Comparison of ENCODE assay signal across 10 cellular contexts in the genomic region with DNA sequence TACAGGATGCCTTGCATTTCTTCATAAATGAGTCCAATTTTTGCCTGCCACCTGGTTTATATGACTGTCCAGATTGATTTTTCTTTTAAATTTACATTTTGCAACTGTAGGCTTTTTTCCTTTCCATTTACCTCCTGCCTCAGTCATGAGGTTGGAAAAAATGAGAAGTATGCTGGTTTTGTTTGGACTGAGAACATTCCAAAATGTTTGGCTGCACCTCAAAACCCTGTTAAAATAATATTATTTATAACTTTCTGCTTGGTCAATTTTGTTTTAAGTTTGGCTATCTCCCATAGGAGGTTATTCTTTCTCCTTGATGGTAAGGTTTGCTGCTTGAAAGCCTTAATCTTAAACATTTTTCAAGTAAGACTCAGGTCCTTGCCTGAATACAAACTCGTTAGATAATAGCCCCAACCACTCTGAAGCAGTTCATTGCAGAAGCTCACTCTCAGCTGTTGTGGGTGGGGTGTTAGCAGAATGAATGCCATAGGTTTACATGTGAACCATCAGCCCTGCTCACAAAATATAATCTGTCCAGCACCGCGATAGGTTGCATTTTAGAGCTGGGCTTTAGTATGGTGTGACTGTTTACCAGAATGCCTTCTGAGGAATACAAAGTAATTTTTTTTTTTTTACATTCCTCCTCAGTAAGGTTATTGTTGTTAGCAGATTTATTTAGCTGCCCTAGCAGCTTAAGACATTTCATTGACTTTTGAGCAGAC.
A peak's percentile ranks its signal among the peaks of the same experiment; 100 is the strongest.
DNase-seq lines count a peak whose midpoint lies in the region; ATAC-seq, FAIRE-seq and TF ChIP-seq lines count a peak whose summit lies in the region.
"Had no signal": no experiment of that assay in that cellular context is flagged by ENCODE, and none has a peak within 500 bp of the region (broad histone marks: within the 10 kb centered on the region; RNA-seq: fewer than 3 reads in every experiment).

No MANE protein-coding gene starts in this region.

- CTCF ChIA-PET in SK-N-SH (lab: Yijun Ruan, JAX), result interaction anchor here (1.1 to 1.2 kb wide), 2 partner anchors 68 to 854 kb away, joined by 3 read pairs; no protein-coding TSS in a partner anchor

- H2AFZ ChIP-seq in SK-N-SH (ENCODE audit: low read depth), result peak overlapping the region; percentile 21; the same call in 1 of the 2 replicates
- H2AFZ ChIP-seq in osteoblast (ENCODE audit: low read length), result peak overlapping the region; percentile 23

- H3K79me2 ChIP-seq in SK-N-SH (ENCODE audit: insufficient read depth) (no peaks in the 10 kb centered on the region), osteoblast (ENCODE audit: insufficient read depth, low read length) (no peaks in the 10 kb centered on the region)

- WGBS in SK-N-SH (ENCODE audit: low lambda C conversion rate), result 69% methylated on average over 3 of the region's 3 CpGs

- H3K27me3 ChIP-seq in SK-N-SH (ENCODE audit: insufficient read depth) (no peaks in the 10 kb centered on the region), osteoblast (ENCODE audit: insufficient read depth, low read length) (no peaks in the 10 kb centered on the region)
- H3K27me3 ChIP-seq: Peyer's patch had no signal

- H3K4me1 ChIP-seq in SK-N-SH (ENCODE audit: control insufficient read depth in 1 of 2, insufficient read depth in 2 of 2, low read depth in 1 of 2, low read length in 1 of 2), result peaks cover 0 to 18% of the 10 kb centered on the region in 2 experiments
- peaks cover 38% of the 10 kb centered on the region for H3K4me1 ChIP-seq in osteoblast (ENCODE audit: insufficient read depth, low read length)

- no peak for FAIRE-seq in GM19239 (lab: Jason Lieb, UNC)

- H3K9me2 ChIP-seq in SK-N-SH, result no peaks in the 10 kb centered on the region

- in situ Hi-C loops in GM13976 (cut with MboI; ENCODE audit: low sequenced_read_pairs, unreplicated experiment), result no loop called here

- H4K20me1 ChIP-seq in SK-N-SH (ENCODE audit: insufficient read depth) (no peaks in the 10 kb centered on the region), osteoblast (ENCODE audit: insufficient read depth, low read length) (no peaks in the 10 kb centered on the region)

- H3K4me3 ChIP-seq in AG09309 (ENCODE audit: control insufficient read depth, low read depth, low read length) (no peak overlapping the region), SK-N-SH (ENCODE audit: low read depth in 2 of 2, low read length in 1 of 2) (no peak overlapping the region), fibroblast of villous mesenchyme (ENCODE audit: low read depth, low read length) (no peak overlapping the region), osteoblast (ENCODE audit: insufficient read depth, low read length) (peak overlapping the region; percentile 27)
- H3K4me3 ChIP-seq: Peyer's patch had no signal

- H3K9me3 ChIP-seq in SK-N-SH (no peaks in the 10 kb centered on the region), osteoblast (ENCODE audit: low read depth, low read length) (peaks cover 2% of the 10 kb centered on the region)

- H3F3A ChIP-seq in SK-N-SH (replicated peaks; ENCODE audit: insufficient read depth), result peaks cover 31% of the 10 kb centered on the region

- peak; percentile 74 for DNase-seq in AG09309 (ENCODE audit: low read depth)
- no peak for DNase-seq in SK-N-SH
- DNase-seq in fibroblast of villous mesenchyme (ENCODE audit: low read depth), result peak; percentile 87
- peak; percentile 54 for DNase-seq in osteoblast (ENCODE audit: insufficient read length, low spot score, missing footprints)
- no peak for DNase-seq in GM13976 (ENCODE audit: low spot score)
- no peak for DNase-seq in GM19239 (ENCODE audit: insufficient read length, low spot score)
- DNase-seq: Peyer's patch had no signal

- H3K27ac ChIP-seq in SK-N-SH (ENCODE audit: low read depth in 2 of 2, low read length in 1 of 2) (peak overlapping the region; percentile 83 to 92), osteoblast (ENCODE audit: low read depth, low read length) (peak overlapping the region; percentile 99)
- H3K27ac ChIP-seq: HL-60 had no signal

- peaks cover 0 to 6% of the 10 kb centered on the region in 2 experiments for H3K36me3 ChIP-seq in SK-N-SH (replicated peaks in 1 of 2; ENCODE audit: control insufficient read depth in 1 of 2, insufficient read depth in 2 of 2, low read length in 1 of 2)
- no peaks in the 10 kb centered on the region for H3K36me3 ChIP-seq in osteoblast (ENCODE audit: insufficient read depth, low read length)
- H3K36me3 ChIP-seq: Peyer's patch had no signal

- TF ChIP-seq CTCF in AG09309 (IDR thresholded peaks at IDR 0.05; ENCODE audit: control insufficient read depth, insufficient read depth, low read depth, low read length, missing control alignments) (no peak), SK-N-SH (IDR thresholded peaks at IDR 0.05) (no peak), fibroblast of villous mesenchyme (IDR thresholded peaks at IDR 0.05; ENCODE audit: insufficient read depth, low read depth, low read length) (no peak), osteoblast (IDR thresholded peaks at IDR 0.05; ENCODE audit: extremely low read depth, low read depth, low read length) (no peak), GM13976 (IDR thresholded peaks at IDR 0.05; ENCODE audit: borderline replicate concordance, control extremely low read depth, extremely low read depth, insufficient read depth, missing control alignments) (no peak)

- ATAC-seq in HG02623 (IDR thresholded peaks at IDR 0.05; ENCODE audit: unreplicated experiment) (no peak), GM21515 (IDR thresholded peaks at IDR 0.05; ENCODE audit: unreplicated experiment) (no peak)

- peak; percentile 59 to 97; a peak in 3 of 4 replicates for TF ChIP-seq EP300 in SK-N-SH (IDR thresholded peaks at IDR 0.05; ENCODE audit: borderline replicate concordance in 1 of 2, low read depth in 1 of 2, low read length in 1 of 2)

- peak overlapping the region; percentile 41 for H3K9ac ChIP-seq in SK-N-SH

- no peak for TF ChIP-seq RAD21 in SK-N-SH (IDR thresholded peaks at IDR 0.05; ENCODE audit: low read length)

- H3K4me2 ChIP-seq in SK-N-SH, result peak overlapping the region; percentile 32; the same call in 1 of the 2 replicates
- peak overlapping the region; percentile 72 for H3K4me2 ChIP-seq in osteoblast (ENCODE audit: insufficient read depth, low read length)

- POLR2A ChIA-PET in SK-N-SH (lab: Yijun Ruan, JAX), result no interaction called here

TF ChIP-seq in SK-N-SH, 30 proteins besides CTCF, POLR2A, EP300 and RAD21 (continues in another document):
- TF ChIP-seq SIN3A (IDR thresholded peaks at IDR 0.05; ENCODE audit: borderline replicate concordance, low read depth, low read length) (no peak), MEF2A (IDR thresholded peaks at IDR 0.05; ENCODE audit: borderline replicate concordance, low read depth) (peak; percentile 56; the same call in 1 of the 2 replicates), JUND (IDR thresholded peaks at IDR 0.05) (peak; percentile 78), POLR2AphosphoS5 (IDR thresholded peaks at IDR 0.05; ENCODE audit: low read depth, low read length) (peak; percentile 78; the same call in 1 of the 2 replicates), TAF1 (IDR thresholded peaks at IDR 0.05; ENCODE audit: borderline replicate concordance, low read depth, low read length) (no peak), FOSL2 (IDR thresholded peaks at IDR 0.05; ENCODE audit: borderline replicate concordance, low read depth) (peak; percentile 57; the same call in 1 of the 2 replicates), TCF12 (IDR thresholded peaks at IDR 0.05) (peak; percentile 99), GATA2 (CRISPR knock-in tag; IDR thresholded peaks at IDR 0.05) (no peak), TEAD4 (IDR thresholded peaks at IDR 0.05; ENCODE audit: borderline replicate concordance, insufficient read depth) (peak; percentile 94), RCOR1 (IDR thresholded peaks at IDR 0.05; ENCODE audit: low read length) (no peak), YY1 (IDR thresholded peaks at IDR 0.05; ENCODE audit: low read depth) (no peak), FOXM1 (IDR thresholded peaks at IDR 0.05; ENCODE audit: low read depth) (peak; percentile 83; the same call in 1 of the 2 replicates), CHD2 (IDR thresholded peaks at IDR 0.05; ENCODE audit: low read length, partially characterized antibody) (no peak), ELF1 (IDR thresholded peaks at IDR 0.05) (no peak), NRF1 (IDR thresholded peaks at IDR 0.05; ENCODE audit: low read depth, low read length) (no peak), MXI1 (IDR thresholded peaks at IDR 0.05; ENCODE audit: low read depth, low read length) (no peak), FOXJ3 (CRISPR knock-in tag; IDR thresholded peaks at IDR 0.05) (no peak)
- TF ChIP-seq, protein P1, sequence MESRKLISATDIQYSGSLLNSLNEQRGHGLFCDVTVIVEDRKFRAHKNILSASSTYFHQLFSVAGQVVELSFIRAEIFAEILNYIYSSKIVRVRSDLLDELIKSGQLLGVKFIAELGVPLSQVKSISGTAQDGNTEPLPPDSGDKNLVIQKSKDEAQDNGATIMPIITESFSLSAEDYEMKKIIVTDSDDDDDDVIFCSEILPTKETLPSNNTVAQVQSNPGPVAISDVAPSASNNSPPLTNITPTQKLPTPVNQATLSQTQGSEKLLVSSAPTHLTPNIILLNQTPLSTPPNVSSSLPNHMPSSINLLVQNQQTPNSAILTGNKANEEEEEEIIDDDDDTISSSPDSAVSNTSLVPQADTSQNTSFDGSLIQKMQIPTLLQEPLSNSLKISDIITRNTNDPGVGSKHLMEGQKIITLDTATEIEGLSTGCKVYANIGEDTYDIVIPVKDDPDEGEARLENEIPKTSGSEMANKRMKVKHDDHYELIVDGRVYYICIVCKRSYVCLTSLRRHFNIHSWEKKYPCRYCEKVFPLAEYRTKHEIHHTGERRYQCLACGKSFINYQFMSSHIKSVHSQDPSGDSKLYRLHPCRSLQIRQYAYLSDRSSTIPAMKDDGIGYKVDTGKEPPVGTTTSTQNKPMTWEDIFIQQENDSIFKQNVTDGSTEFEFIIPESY (IDR thresholded peaks at IDR 0.05; ENCODE audit: borderline replicate concordance, low read depth), result no peak
- TF ChIP-seq, protein P2, sequence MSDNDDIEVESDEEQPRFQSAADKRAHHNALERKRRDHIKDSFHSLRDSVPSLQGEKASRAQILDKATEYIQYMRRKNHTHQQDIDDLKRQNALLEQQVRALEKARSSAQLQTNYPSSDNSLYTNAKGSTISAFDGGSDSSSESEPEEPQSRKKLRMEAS (IDR thresholded peaks at IDR 0.05; ENCODE audit: low read depth), result no peak
- TF ChIP-seq, protein P3, sequence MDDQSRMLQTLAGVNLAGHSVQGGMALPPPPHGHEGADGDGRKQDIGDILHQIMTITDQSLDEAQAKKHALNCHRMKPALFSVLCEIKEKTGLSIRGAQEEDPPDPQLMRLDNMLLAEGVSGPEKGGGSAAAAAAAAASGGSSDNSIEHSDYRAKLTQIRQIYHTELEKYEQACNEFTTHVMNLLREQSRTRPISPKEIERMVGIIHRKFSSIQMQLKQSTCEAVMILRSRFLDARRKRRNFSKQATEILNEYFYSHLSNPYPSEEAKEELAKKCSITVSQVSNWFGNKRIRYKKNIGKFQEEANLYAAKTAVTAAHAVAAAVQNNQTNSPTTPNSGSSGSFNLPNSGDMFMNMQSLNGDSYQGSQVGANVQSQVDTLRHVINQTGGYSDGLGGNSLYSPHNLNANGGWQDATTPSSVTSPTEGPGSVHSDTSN (IDR thresholded peaks at IDR 0.05), result peak; percentile 94

Comparison
In these comparisons a context has a peak if more than half of its experiments do, and no peak if none do; other contexts are left out.
1. DNase-seq: peak in AG09309 (single experiment), fibroblast of villous mesenchyme (single experiment) and osteoblast (single experiment); none in SK-N-SH (single experiment), GM13976 (single experiment) and GM19239 (single experiment).